In genomic region chr2:194621945-194622344, GRCh38 we compare ENCODE assay signal across 23 cellular contexts.
"Had no signal": no experiment of that assay in that cellular context is flagged by ENCODE, and none has a peak within 500 bp of the region (broad histone marks: within the 10 kb centered on the region; RNA-seq: fewer than 3 reads in every experiment).

No MANE protein-coding gene starts in this region.

- H3K27me3 ChIP-seq: ovary, right atrium auricular region, stomach, tibial artery, upper lobe of right lung had no signal

- H3K27ac ChIP-seq: left ventricle myocardium inferior, ovary, right atrium auricular region, skin epidermis, stomach, thoracic aorta, tibial artery, upper lobe of right lung had no signal

- H3K4me3 ChIP-seq: left ventricle myocardium inferior, lung, ovary, right atrium auricular region, skin epidermis, stomach, thoracic aorta, tibial artery, upper lobe of right lung had no signal

- H3K36me3 ChIP-seq: left ventricle myocardium inferior, ovary, right atrium auricular region, stomach, thoracic aorta, tibial artery, upper lobe of right lung had no signal

- H3K4me1 ChIP-seq: left ventricle myocardium inferior, right atrium auricular region, stomach, tibial artery, upper lobe of right lung had no signal

- H3K9me3 ChIP-seq: left ventricle myocardium inferior, ovary, right atrium auricular region, thoracic aorta, tibial artery, upper lobe of right lung had no signal

- DNase-seq: hypothalamus; islet precursor cell; left ventricle myocardium inferior; mesendoderm; naive B cell; natural killer cell; nephron progenitor cell; ovary; stimulated activated CD4-positive, alpha-beta T cell treated with anti-CD3 and anti-CD28 coated beads, Interleukin-12 subunit alpha, Interleukin-12 subunit beta, amount 100 ng/mL, for 4 hours; stimulated activated CD4-positive, alpha-beta T cell treated with anti-CD3 and anti-CD28 coated beads, Interleukin-15, amount 100 ng/mL, for 24 hours; stimulated activated CD4-positive, alpha-beta T cell treated with anti-CD3 and anti-CD28 coated beads, Interleukin-2, amount 100 ng/mL, for 24 hours; stimulated activated CD4-positive, alpha-beta T cell treated with anti-CD3 and anti-CD28 coated beads, Interleukin-4, amount 100 ng/mL, for 1 hour; stimulated activated naive B cell treated with anti-CD40 and anti-IgM and Interleukin-4, amounts not matched to agents 10 μg/mL and 1 μg/mL and 100 μg/mL, for 72 hours; stimulated activated naive CD8-positive, alpha-beta T cell treated with anti-CD3 and anti-CD28 coated beads, Interleukin-15, Interleukin-2, amounts not matched to agents 100 U/mL and 50 U/mL, for 24 hours; stomach; tibial artery; trophoblast cell; upper lobe of right lung had no signal

- ATAC-seq: natural killer cell; sciatic nerve; stimulated activated naive B cell treated with anti-CD40 and anti-IgM and Interleukin-4, amounts not matched to agents 10 μg/mL and 1 μg/mL and 100 μg/mL, for 72 hours; stimulated activated naive CD8-positive, alpha-beta T cell treated with anti-CD3 and anti-CD28 coated beads, Interleukin-15, Interleukin-2, amounts not matched to agents 100 U/mL and 50 U/mL, for 24 hours; upper lobe of right lung had no signal
